9 cellular contexts compared by ENCODE assay signal in the genomic region with DNA sequence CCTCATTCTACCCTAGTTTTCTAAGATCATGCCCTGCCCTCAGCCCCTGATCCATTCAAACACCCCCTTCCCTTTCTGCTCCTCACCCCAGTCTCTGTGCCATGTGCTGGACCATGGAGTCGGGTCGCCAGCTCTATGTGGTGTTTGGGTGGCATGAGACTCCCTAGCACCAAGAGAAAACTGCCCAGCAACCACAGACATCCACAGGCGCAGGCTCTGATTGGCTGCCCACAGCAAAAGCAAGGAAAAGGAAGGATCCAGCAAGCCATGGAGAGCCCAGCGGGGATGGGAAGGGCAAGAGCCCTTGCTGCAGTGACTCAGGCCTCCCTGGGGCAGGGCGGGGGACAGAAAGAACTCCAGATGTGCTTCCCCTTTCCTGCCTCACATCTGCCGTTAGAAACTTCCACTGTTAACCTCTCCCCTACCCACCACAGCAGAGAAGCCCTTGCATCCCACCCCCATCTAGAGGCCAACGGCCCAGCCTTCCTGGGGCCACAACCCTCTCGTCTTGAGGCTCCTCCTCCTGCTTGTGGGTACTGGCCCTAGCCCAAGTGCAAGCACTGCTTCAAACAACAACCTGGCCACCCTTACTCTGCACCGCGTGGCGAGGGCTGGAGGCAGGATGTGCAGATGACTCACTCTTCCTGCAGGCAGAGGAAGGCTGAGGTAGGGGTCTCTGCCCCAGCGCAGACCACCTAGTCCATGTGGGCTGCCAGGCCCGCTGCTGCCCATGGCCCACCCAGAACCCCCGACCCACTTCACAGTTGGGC. TPM values are rescaled to one million over a fixed set of nuclear protein-coding genes. Genes with fewer than 3 reads are reported as not detected.
DNase-seq lines count a peak whose midpoint lies in the region; ATAC-seq, FAIRE-seq and TF ChIP-seq lines count a peak whose summit lies in the region.
"Had no signal": no experiment of that assay in that cellular context is flagged by ENCODE, and none has a peak within 500 bp of the region (broad histone marks: within the 10 kb centered on the region; RNA-seq: fewer than 3 reads in every experiment).

No MANE protein-coding gene starts in this region.

- H3K27ac ChIP-seq in layer of hippocampus (ENCODE audit: low read depth, low read length): peak overlapping the region; percentile 59
- H3K27ac ChIP-seq: neutrophil had no signal

- ATAC-seq in GM18519 (IDR thresholded peaks at IDR 0.05; ENCODE audit: low FRiP score, unreplicated experiment): no peak

- H3K27me3 ChIP-seq in layer of hippocampus (ENCODE audit: control insufficient read depth, insufficient read depth, low read length): no peaks in the 10 kb centered on the region

- DNase-seq in DMS79 (lab: John Stamatoyannopoulos, UW) (peak; percentile 19), H54 (ENCODE audit: insufficient read length, low spot score) (peak; percentile 84), NCI-H1930 (lab: John Stamatoyannopoulos, UW) (peak; percentile 14 to 38), cerebellum (ENCODE audit: low spot score) (peak; percentile 93)
- DNase-seq in activated CD4-positive, CD25-positive, alpha-beta regulatory T cell (lab: John Stamatoyannopoulos, UW): peak in 3 of 4 experiments; percentile 22 to 73 (median 71)
- peak; percentile 54 to 70 for DNase-seq in stimulated activated CD4-positive, alpha-beta T cell treated with anti-CD3 and anti-CD28 coated beads, Interleukin-4, amount 100 ng/mL, for 4 hours

- no peak for FAIRE-seq in H54 (lab: Jason Lieb, UNC)

- TF ChIP-seq POLR2A in H54 (IDR thresholded peaks at IDR 0.05; ENCODE audit: low read depth, low read length): no peak

RNA-seq across cellular contexts. Expression of gene AHNAK, which starts 9.7 kb away (rescaled TPM):
- total RNA-seq in cerebellum: 57.3 TPM

RNA-seq across cellular contexts. Expression of gene EEF1G, which starts 17.4 kb away (rescaled TPM):
- 784 TPM for total RNA-seq in cerebellum

RNA-seq across cellular contexts. Expression of gene TUT1, which starts 35.0 kb away (rescaled TPM):
- total RNA-seq in cerebellum: 6.3 TPM

RNA-seq across cellular contexts. Expression of gene MTA2, which starts 45.4 kb away (rescaled TPM):
- 72.5 TPM for total RNA-seq in cerebellum

RNA-seq across cellular contexts. Expression of gene EML3, which starts 56.3 kb away (rescaled TPM):
- 5.6 TPM for total RNA-seq in cerebellum

Comparison
In these comparisons a context has a peak if more than half of its experiments do, and no peak if none do; other contexts are left out.
1. DNase-seq: peak in every context shown above with its lines; median percentile 93 in cerebellum; 84 in H54; 71 in activated CD4-positive, CD25-positive, alpha-beta regulatory T cell; 62 in stimulated activated CD4-positive, alpha-beta T cell treated with anti-CD3 and anti-CD28 coated beads, Interleukin-4, amount 100 ng/mL, for 4 hours; 26 in NCI-H1930; 19 in DMS79.